Comparison of ENCODE assay signal across 8 cellular contexts in genomic region chr17:45448483-45448882, GRCh38. TPM values are rescaled to one million over a fixed set of nuclear protein-coding genes. Genes with fewer than 3 reads are reported as not detected.
DNase-seq lines count a peak whose midpoint lies in the region; ATAC-seq, FAIRE-seq and TF ChIP-seq lines count a peak whose summit lies in the region.
"Not testable (repeated sequence)": the region's sequence is repeated elsewhere in the genome, so short reads cannot be mapped to it uniquely, and the experiment has no call there.

No MANE protein-coding gene starts in this region.

- H2AFZ ChIP-seq in K562 (ENCODE audit: low read depth, low read length) = not testable (repeated sequence)

- not testable (repeated sequence) for H3K27ac ChIP-seq in A549; K562 (ENCODE audit: extremely low read depth, low read depth, low read length)
- H3K27ac ChIP-seq in RWPE2 (ENCODE audit: poor library complexity, severe bottlenecking) (peak overlapping the region; percentile 86), esophagus squamous epithelium (peak overlapping the region in 3 of 4 donors; percentile 51 to 77 (median 70)), upper lobe of right lung (peak overlapping the region; percentile 81)

- intact Hi-C loops in Caco-2 (cut with micrococcal nuclease; ENCODE audit: unreplicated experiment); K562 (cut with micrococcal nuclease); esophagus squamous epithelium (cut with DNase I); left colon (cut with DNase I, micrococcal nuclease); natural killer cell (cut with micrococcal nuclease); upper lobe of right lung (cut with DNase I): not testable (repeated sequence)

- not testable (repeated sequence) for TF ChIP-seq EP300 in A549 (IDR thresholded peaks at IDR 0.05); K562 (IDR thresholded peaks at IDR 0.05; ENCODE audit: low read length)

- H3K4me1 Mint-ChIP-seq in Caco-2 (ENCODE audit: low read depth, unreplicated experiment) (peaks cover 15% of the 10 kb centered on the region), natural killer cell (peaks cover 20 to 46% of the 10 kb centered on the region in 2 donors)

- not testable (repeated sequence) for DNase-seq in A549 (ENCODE audit: low read depth in 1 of 2, low spot score in 1 of 2); Caco-2; RWPE2 (ENCODE audit: low spot score); K562 (ENCODE audit: extremely low read depth in 1 of 4, low spot score in 3 of 4); esophagus squamous epithelium (lab: John Stamatoyannopoulos, UW); left colon; natural killer cell; upper lobe of right lung

- in situ Hi-C loops in K562 (cut with MboI) = loop anchor here (25.0 kb wide), 1 partner anchor 1064 kb away; the partner anchor contains the start of gene LRRC37A2

- not testable (repeated sequence) for H3K36me3 Mint-ChIP-seq in Caco-2 (ENCODE audit: insufficient read depth, unreplicated experiment); natural killer cell

- H3K4me3 Mint-ChIP-seq in Caco-2 (ENCODE audit: unreplicated experiment); natural killer cell: not testable (repeated sequence)

- H3K27me3 Mint-ChIP-seq in Caco-2 (ENCODE audit: insufficient read depth, unreplicated experiment); natural killer cell (ENCODE audit: low read depth in 2 of 2): not testable (repeated sequence)

- peak overlapping the region; percentile 34; the same call in 2 of the 3 replicates for H3K4me2 ChIP-seq in A549
- H3K4me2 ChIP-seq in K562 (ENCODE audit: insufficient read depth, low read length) = not testable (repeated sequence)

- H4K20me1 ChIP-seq in K562 (replicated peaks; ENCODE audit: control insufficient read depth, insufficient read depth, low read length) = not testable (repeated sequence)

- H3K9ac ChIP-seq in K562 (ENCODE audit: insufficient read depth in 1 of 2, low read depth in 2 of 2, low read length in 2 of 2) = not testable (repeated sequence)

- peak overlapping the region; percentile 13 for H3K27ac Mint-ChIP-seq in Caco-2 (ENCODE audit: unreplicated experiment)
- H3K27ac Mint-ChIP-seq in natural killer cell = peak overlapping the region; percentile 43 to 60

- H3K4me1 ChIP-seq in A549 = peaks cover 18% of the 10 kb centered on the region; the same call in 2 of the 3 replicates
- H3K4me1 ChIP-seq in Caco-2; K562 (replicated peaks in 1 of 2; ENCODE audit: control insufficient read depth in 2 of 2, insufficient read depth in 2 of 2, low read length in 2 of 2): not testable (repeated sequence)
- H3K4me1 ChIP-seq in RWPE2 (ENCODE audit: insufficient read depth, poor library complexity, severe bottlenecking) = peaks cover 16% of the 10 kb centered on the region
- H3K4me1 ChIP-seq in esophagus squamous epithelium = peaks cover 0 to 31% (median 8%) of the 10 kb centered on the region in 3 donors
- H3K4me1 ChIP-seq in upper lobe of right lung = peaks cover 10% of the 10 kb centered on the region

- CTCF ChIA-PET in A549 (lab: Yijun Ruan, JAX); Caco-2 (lab: Charles Lee); K562 (lab: Yijun Ruan, JAX; ENCODE audit: low intra/inter-chr PET ratio): not testable (repeated sequence)

- H3K79me2 ChIP-seq in K562 (ENCODE audit: control insufficient read depth, insufficient read depth, low read length) = not testable (repeated sequence)

- TF ChIP-seq POLR2A in A549 (IDR thresholded peaks at IDR 0.05; ENCODE audit: low read length); K562 (conservative IDR thresholded peaks at IDR 0.05); esophagus squamous epithelium (IDR thresholded peaks at IDR 0.05): not testable (repeated sequence)

- H3K9me3 Mint-ChIP-seq in Caco-2 (ENCODE audit: unreplicated experiment); natural killer cell: not testable (repeated sequence)

- H3K4me3 ChIP-seq in A549; Caco-2 (ENCODE audit: low read depth, low read length); RWPE2 (ENCODE audit: severe bottlenecking); K562; esophagus squamous epithelium; upper lobe of right lung: not testable (repeated sequence)

- not testable (repeated sequence) for TF ChIP-seq CTCF in A549 (IDR thresholded peaks at IDR 0.05); Caco-2 (IDR thresholded peaks at IDR 0.05; ENCODE audit: insufficient read depth in 1 of 2, low read depth in 1 of 2, low read length in 1 of 2, severe bottlenecking in 1 of 2, unreplicated experiment in 1 of 2); RWPE2 (IDR thresholded peaks at IDR 0.05; ENCODE audit: poor library complexity, severe bottlenecking); K562 (IDR thresholded peaks at IDR 0.05 in 2 of 3, conservative IDR thresholded peaks at IDR 0.05 in 1 of 3; ENCODE audit: insufficient read depth in 2 of 3, low read depth in 1 of 3, low read length in 3 of 3); esophagus squamous epithelium (IDR thresholded peaks at IDR 0.05); natural killer cell (IDR thresholded peaks at IDR 0.05); upper lobe of right lung (IDR thresholded peaks at IDR 0.05)

- H3K27me3 ChIP-seq in Caco-2 (replicated peaks; ENCODE audit: control insufficient read depth, insufficient read depth, low read length); RWPE2 (ENCODE audit: insufficient read depth, poor library complexity, severe bottlenecking); K562 (ENCODE audit: control insufficient read depth in 2 of 2, insufficient read depth in 2 of 2, low read length in 2 of 2); esophagus squamous epithelium; upper lobe of right lung: not testable (repeated sequence)

- BruUV-seq in Caco-2 (replicated peaks; lab: Mats Ljungman, UMichigan); K562 (replicated peaks; lab: Mats Ljungman, UMichigan): not testable (repeated sequence)

- POLR2A ChIA-PET in A549 (lab: Yijun Ruan, JAX); Caco-2 (lab: Charles Lee); K562 (lab: Yijun Ruan, JAX): not testable (repeated sequence)

- WGBS in A549 (ENCODE audit: missing lambda C conversion rate) = 88% methylated on average over 1 of the region's 1 CpG
- no CpG with 5 or more reads among the region's 1 CpG for WGBS in K562 (ENCODE audit: insufficient coverage, low coverage, missing lambda C conversion rate)
- WGBS in esophagus squamous epithelium, 2 donors = no CpG with 5 or more reads among the region's 1 CpG

- not testable (repeated sequence) for H3K9me3 ChIP-seq in A549; Caco-2; RWPE2 (ENCODE audit: severe bottlenecking); K562 (replicated peaks; ENCODE audit: control insufficient read depth, insufficient read depth, low read depth, low read length); esophagus squamous epithelium; upper lobe of right lung

- not testable (repeated sequence) for FAIRE-seq in A549 (lab: Jason Lieb, UNC)
- FAIRE-seq in K562 (lab: Jason Lieb, UNC) = peak; percentile 58

- ATAC-seq in A549; RWPE2 (ENCODE audit: low read depth); K562; natural killer cell; upper lobe of right lung: not testable (repeated sequence)
- ATAC-seq in left colon = peak; percentile 62

- TF ChIP-seq RAD21 in A549 (conservative IDR thresholded peaks at IDR 0.05 in 1 of 2, IDR thresholded peaks at IDR 0.05 in 1 of 2); K562 (CRISPR knock-in tag; conservative IDR thresholded peaks at IDR 0.05 in 1 of 2, IDR thresholded peaks at IDR 0.05 in 1 of 2): not testable (repeated sequence)

- H3K9me1 ChIP-seq in K562 (ENCODE audit: control insufficient read depth, insufficient read depth, low read length) = not testable (repeated sequence)

- not testable (repeated sequence) for H3K36me3 ChIP-seq in Caco-2 (ENCODE audit: control insufficient read depth, insufficient read depth, low read length); RWPE2 (ENCODE audit: low read depth); K562 (ENCODE audit: control insufficient read depth, insufficient read depth, low read length)
- H3K36me3 ChIP-seq in esophagus squamous epithelium (peaks cover 0 to 82% (median 0%) of the 10 kb centered on the region in 3 donors), upper lobe of right lung (peaks cover 11% of the 10 kb centered on the region)

RNA-seq across cellular contexts. Expression of gene ARHGAP27, which starts 15.8 kb away (rescaled TPM):
- polyA plus RNA-seq in A549 (2011; rRNA removed) (7.7 and 10.0 TPM in 2 replicates), A549 (2017; fragmentation: RNase III; extraction: RNeasy Plus Mini Kit Qiagen cat#74134 plus additional on column Dnase treatment) (15.2 to 16.4 TPM (median 15.7 TPM) in 3 replicates), K562 (2011; rRNA removed) (4.6 and 6.0 TPM in 2 replicates), K562 (2014; fragmentation: Illumina TruSeq; extraction: Trizol) (1.8 and 1.9 TPM in 2 replicates), K562 (2014; fragmentation: Nextera tagmentation; extraction: Ambion mirVana) (under 1 TPM; 0.04 to 0.06 TPM), K562 (2014; rRNA removed) (2.9 and 3.8 TPM in 2 replicates)
- polyA plus RNA-seq in A549 (2012; cell fraction: cytosol; rRNA removed) = 21.4 and 21.7 TPM in 2 replicates
- polyA plus RNA-seq in A549 (2012; cell fraction: nucleus; rRNA removed) = 75.5 and 149 TPM in 2 replicates
- 13.2 and 14.6 TPM in 2 replicates for polyA minus RNA-seq in A549 (2011; rRNA and poly(A)+ RNA removed)
- total RNA-seq in Caco-2 (2022) (35.9 and 40.2 TPM in 2 replicates), K562 (2014; rRNA removed) (2.7 and 3.4 TPM in 2 replicates), K562 (2014; rRNA removed; fragmentation: Illumina TruSeq; extraction: Trizol) (0.64 and 1.1 TPM in 2 replicates), K562 (2015; rRNA removed; fragmentation: Illumina TruSeq; extraction: Trizol) (1.2 and 2.1 TPM in 2 replicates), K562 (2021) (3.0 and 3.7 TPM in 2 replicates), esophagus squamous epithelium (100 to 1,000 TPM in 2 of 4 donors, 10 to 100 TPM in 2; 37.7 to 146 (median 103) TPM), left colon (100 to 1,000 TPM; 146 to 165 TPM), natural killer cell (100 to 1,000 TPM; 125 to 141 (median 126) TPM), upper lobe of right lung (73.8 TPM)
- 9.9 and 43.4 TPM in 2 replicates for total RNA-seq in K562 (2011; cell fraction: chromatin; rRNA removed; ENCODE audit: low replicate concordance)
- total RNA-seq in K562 (2011; cell fraction: nucleolus; rRNA removed) = 15.5 and 24.8 TPM in 2 replicates
- total RNA-seq in K562 (2011; cell fraction: nucleoplasm; rRNA removed) = 11.3 and 12.3 TPM in 2 replicates
- 3.5 and 9.2 TPM in 2 replicates for polyA plus RNA-seq in K562 (2011; cell fraction: cytosol; rRNA removed)
- 43.0 and 76.4 TPM in 2 replicates for polyA plus RNA-seq in K562 (2011; cell fraction: nucleus; rRNA removed)
- 1.8 and 4.2 TPM in 2 replicates for polyA plus RNA-seq in K562 (2012)
- polyA minus RNA-seq in K562 (2011; rRNA and poly(A)+ RNA removed) = 2.3 and 2.8 TPM in 2 replicates
- 3.5 and 3.8 TPM in 2 replicates for polyA minus RNA-seq in K562 (2011; cell fraction: cytosol; rRNA and poly(A)+ RNA removed)
- 10.3 and 16.0 TPM in 2 replicates for polyA minus RNA-seq in K562 (2011; cell fraction: nucleus; rRNA and poly(A)+ RNA removed)

RNA-seq across cellular contexts. Expression of gene PLEKHM1, which starts 42.0 kb away (rescaled TPM):
- polyA plus RNA-seq in A549 (2011; rRNA removed) (14.8 and 17.9 TPM in 2 replicates), A549 (2017; fragmentation: RNase III; extraction: RNeasy Plus Mini Kit Qiagen cat#74134 plus additional on column Dnase treatment) (10.7 to 13.4 TPM (median 13.2 TPM) in 3 replicates), K562 (2011; rRNA removed) (8.4 and 10.7 TPM in 2 replicates), K562 (2014; fragmentation: Illumina TruSeq; extraction: Trizol) (9.0 and 10.8 TPM in 2 replicates), K562 (2014; fragmentation: Nextera tagmentation; extraction: Ambion mirVana) (under 1 TPM; 0.13 to 0.37 TPM), K562 (2014; rRNA removed) (5.7 and 12.4 TPM in 2 replicates)
- 14.2 and 15.5 TPM in 2 replicates for polyA plus RNA-seq in A549 (2012; cell fraction: cytosol; rRNA removed)
- polyA plus RNA-seq in A549 (2012; cell fraction: nucleus; rRNA removed) = 22.9 and 34.1 TPM in 2 replicates
- polyA minus RNA-seq in A549 (2011; rRNA and poly(A)+ RNA removed) = 67.3 and 71.0 TPM in 2 replicates
- total RNA-seq in Caco-2 (2022) (30.4 and 36.8 TPM in 2 replicates), K562 (2014; rRNA removed) (5.4 and 6.2 TPM in 2 replicates), K562 (2014; rRNA removed; fragmentation: Illumina TruSeq; extraction: Trizol) (4.0 and 4.8 TPM in 2 replicates), K562 (2015; rRNA removed; fragmentation: Illumina TruSeq; extraction: Trizol) (5.8 and 6.0 TPM in 2 replicates), K562 (2021) (16.8 and 23.3 TPM in 2 replicates), esophagus squamous epithelium (100 to 1,000 TPM in 1 of 4 donors, 10 to 100 TPM in 3; 47.7 to 105 (median 81.1) TPM), left colon (10 to 100 TPM; 56.9 to 73.7 TPM), natural killer cell (100 to 1,000 TPM; 140 to 160 (median 158) TPM), upper lobe of right lung (69.8 TPM)
- total RNA-seq in K562 (2011; cell fraction: chromatin; rRNA removed; ENCODE audit: low replicate concordance) = 46.6 and 80.6 TPM in 2 replicates
- 31.8 and 34.4 TPM in 2 replicates for total RNA-seq in K562 (2011; cell fraction: nucleolus; rRNA removed)
- 47.3 and 54.0 TPM in 2 replicates for total RNA-seq in K562 (2011; cell fraction: nucleoplasm; rRNA removed)
- polyA plus RNA-seq in K562 (2011; cell fraction: cytosol; rRNA removed) = 5.5 and 11.7 TPM in 2 replicates
- 13.9 and 31.7 TPM in 2 replicates for polyA plus RNA-seq in K562 (2011; cell fraction: nucleus; rRNA removed)
- polyA plus RNA-seq in K562 (2012) = 11.9 and 27.8 TPM in 2 replicates
- 22.7 and 26.7 TPM in 2 replicates for polyA minus RNA-seq in K562 (2011; rRNA and poly(A)+ RNA removed)
- polyA minus RNA-seq in K562 (2011; cell fraction: cytosol; rRNA and poly(A)+ RNA removed) = 22.3 and 23.7 TPM in 2 replicates
- polyA minus RNA-seq in K562 (2011; cell fraction: nucleus; rRNA and poly(A)+ RNA removed) = 12.0 and 19.0 TPM in 2 replicates
